ENCODE assay signal across 1 cellular context in the genomic region with DNA sequence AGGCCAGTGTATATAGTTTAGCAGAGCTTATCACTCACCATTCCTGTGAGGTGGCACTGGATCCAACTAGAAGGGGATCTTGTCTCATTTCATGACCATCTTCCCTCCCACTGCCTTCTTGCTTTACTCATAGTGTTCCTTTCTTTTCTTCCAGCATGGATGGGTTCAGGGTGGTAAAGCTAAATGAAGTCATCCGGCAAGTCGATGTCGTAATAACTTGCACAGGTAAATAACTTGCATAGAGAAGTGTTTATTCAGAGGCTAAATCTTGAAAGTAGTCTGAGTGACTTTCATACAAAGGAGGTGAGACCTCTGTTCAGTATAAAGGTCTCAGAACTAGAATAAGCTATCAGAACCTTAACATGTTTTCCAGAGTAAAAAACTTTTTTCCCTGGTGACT.
TF ChIP-seq lines count a peak whose summit lies in the region.

No MANE protein-coding gene starts in this region.

TF ChIP-seq in K562, 482 proteins besides CTCF, POLR2A, EP300 and RAD21:
- no peak for TF ChIP-seq SMARCB1 (IDR thresholded peaks at IDR 0.05; ENCODE audit: insufficient read length, low read depth)
- no peak for TF ChIP-seq HDAC6 (IDR thresholded peaks at IDR 0.05; ENCODE audit: low read depth, low read length)
- TF ChIP-seq TOE1 (IDR thresholded peaks at IDR 0.05; ENCODE audit: borderline replicate concordance): no peak
- no peak for TF ChIP-seq TOE1 (CRISPR knock-in tag; IDR thresholded peaks at IDR 0.05; ENCODE audit: borderline replicate concordance, low read depth)
- TF ChIP-seq ZNF76 (CRISPR knock-in tag; IDR thresholded peaks at IDR 0.05; ENCODE audit: borderline replicate concordance): no peak
- no peak for TF ChIP-seq ZNF239 (CRISPR knock-in tag; IDR thresholded peaks at IDR 0.05)
- TF ChIP-seq BRCA1 (IDR thresholded peaks at IDR 0.05): no peak
- no peak for TF ChIP-seq BRCA1 (CRISPR knock-in tag; IDR thresholded peaks at IDR 0.05)
- TF ChIP-seq CEBPB (tag; IDR thresholded peaks at IDR 0.05): peak; percentile 68
- TF ChIP-seq CEBPG (CRISPR knock-in tag; IDR thresholded peaks at IDR 0.05): no peak
- TF ChIP-seq CEBPG (tag; conservative IDR thresholded peaks at IDR 0.05 in 1 of 2, IDR thresholded peaks at IDR 0.05 in 1 of 2): 0 out of 4 replicates have a peak, but pooled peaks of 1 of the 2 experiments have one; percentile 33
